In genomic region chr7:135653285-135654080, GRCh38 we compare ENCODE assay signal across 21 cellular contexts. TPM values are rescaled to one million over a fixed set of nuclear protein-coding genes. Genes with fewer than 3 reads are reported as not detected.
A peak's percentile ranks its signal among the peaks of the same experiment; 100 is the strongest.
DNase-seq lines count a peak whose midpoint lies in the region; ATAC-seq and TF ChIP-seq lines count a peak whose summit lies in the region.
"Had no signal": no experiment of that assay in that cellular context is flagged by ENCODE, and none has a peak within 500 bp of the region (broad histone marks: within the 10 kb centered on the region; RNA-seq: fewer than 3 reads in every experiment).

No MANE protein-coding gene starts in this region.

- H3K27ac Mint-ChIP-seq in osteocyte (ENCODE audit: unreplicated experiment) = peak overlapping the region; percentile 12
- no peak overlapping the region for H3K27ac Mint-ChIP-seq in activated T-helper 17 cell treated with anti-CD3 and anti-CD28 coated beads, Interleukin-2, amount 50 U/mL, for 72 hours
- H3K27ac Mint-ChIP-seq: activated CD4-positive, alpha-beta T cell treated with anti-CD3 and anti-CD28 coated beads, Interleukin-2, amount 10 ng/mL, durations not matched to agents 7 days and 5 days; activated naive CD8-positive, alpha-beta T cell treated with anti-CD3 and anti-CD28 coated beads, Interleukin-2, amount 10 ng/mL, durations not matched to agents 7 days and 5 days; stimulated activated naive B cell treated with anti-CD40 and anti-IgM and Interleukin-4, amounts not matched to agents 10 μg/mL and 1 μg/mL and 100 μg/mL, for 72 hours had no signal

- peaks cover 9% of the 10 kb centered on the region; the same call in 1 of the 2 replicates for H3K9me1 ChIP-seq in IMR-90 (ENCODE audit: insufficient read depth, low read length)

- H3K9me3 Mint-ChIP-seq in osteocyte (ENCODE audit: unreplicated experiment) = no peaks in the 10 kb centered on the region
- H3K9me3 Mint-ChIP-seq in activated T-helper 17 cell treated with anti-CD3 and anti-CD28 coated beads, Interleukin-2, amount 50 U/mL, for 72 hours = no peaks in the 10 kb centered on the region
- H3K9me3 Mint-ChIP-seq: activated CD4-positive, alpha-beta T cell treated with anti-CD3 and anti-CD28 coated beads, Interleukin-2, amount 10 ng/mL, durations not matched to agents 7 days and 5 days; activated naive CD8-positive, alpha-beta T cell treated with anti-CD3 and anti-CD28 coated beads, Interleukin-2, amount 10 ng/mL, durations not matched to agents 7 days and 5 days; stimulated activated naive B cell treated with anti-CD40 and anti-IgM and Interleukin-4, amounts not matched to agents 10 μg/mL and 1 μg/mL and 100 μg/mL, for 72 hours had no signal

- dilution Hi-C loops in IMR-90 (cut with HindIII; ENCODE audit: low sequenced_read_pairs, unreplicated experiment) = no loop called here

- H3K27ac ChIP-seq in IMR-90 (ENCODE audit: insufficient read depth, low read length) = no peak overlapping the region
- H3K27ac ChIP-seq: hepatocyte, spleen, transverse colon had no signal

- BruUV-seq in IMR-90 (replicated peaks; lab: Mats Ljungman, UMichigan) = no TSS peak

- H3K56ac ChIP-seq in IMR-90 (ENCODE audit: extremely low read depth, insufficient read depth, low read length) = no peak overlapping the region

- H2BK20ac ChIP-seq in IMR-90 (ENCODE audit: low read depth, low read length) = no peak overlapping the region

- H3K4me1 Mint-ChIP-seq in osteocyte (ENCODE audit: unreplicated experiment) = peaks cover 8% of the 10 kb centered on the region
- no peaks in the 10 kb centered on the region for H3K4me1 Mint-ChIP-seq in activated T-helper 17 cell treated with anti-CD3 and anti-CD28 coated beads, Interleukin-2, amount 50 U/mL, for 72 hours
- H3K4me1 Mint-ChIP-seq: activated CD4-positive, alpha-beta T cell treated with anti-CD3 and anti-CD28 coated beads, Interleukin-2, amount 10 ng/mL, durations not matched to agents 7 days and 5 days; stimulated activated naive B cell treated with anti-CD40 and anti-IgM and Interleukin-4, amounts not matched to agents 10 μg/mL and 1 μg/mL and 100 μg/mL, for 72 hours had no signal

- H3K79me1 ChIP-seq in IMR-90 (ENCODE audit: low read depth in 1 of 2, low read length in 2 of 2) = no peaks in the 10 kb centered on the region

- peak overlapping the region; percentile 79 for H2AFZ ChIP-seq in IMR-90 (replicated peaks; ENCODE audit: low read length, poor library complexity)
- H2AFZ ChIP-seq: hepatocyte had no signal

- H3K14ac ChIP-seq in IMR-90 (replicated peaks; ENCODE audit: low read depth, low read length) = no peak overlapping the region

- no peaks in the 10 kb centered on the region for H3K36me3 ChIP-seq in IMR-90 (ENCODE audit: control insufficient read depth, insufficient read depth, low read length)

- H3K36me3 Mint-ChIP-seq in osteocyte (ENCODE audit: unreplicated experiment) = no peaks in the 10 kb centered on the region
- peaks cover 15% of the 10 kb centered on the region for H3K36me3 Mint-ChIP-seq in activated T-helper 17 cell treated with anti-CD3 and anti-CD28 coated beads, Interleukin-2, amount 50 U/mL, for 72 hours (ENCODE audit: low read depth)

- no peak overlapping the region for H2AK5ac ChIP-seq in IMR-90 (ENCODE audit: low read depth, low read length)

- H2BK15ac ChIP-seq in IMR-90 (ENCODE audit: low read depth, low read length) = no peak overlapping the region; the same call in 2 of the 3 replicates

- H2BK5ac ChIP-seq in IMR-90 (ENCODE audit: low read depth, low read length, poor library complexity, severe bottlenecking) = no peak overlapping the region

- H3K4me1 ChIP-seq in IMR-90 (ENCODE audit: control insufficient read depth, insufficient read depth, low read length) = peaks cover 2% of the 10 kb centered on the region
- H3K4me1 ChIP-seq: transverse colon had no signal

- no peak overlapping the region for H4K8ac ChIP-seq in IMR-90 (ENCODE audit: low read depth in 2 of 2, low read length in 2 of 2)

- H2BK120ac ChIP-seq in IMR-90 (ENCODE audit: low read depth, low read length) = no peak overlapping the region

- H3K23ac ChIP-seq in IMR-90 (ENCODE audit: low read depth, low read length) = no peak overlapping the region

- no peak overlapping the region; the same call in 1 of the 2 replicates for H3K4me2 ChIP-seq in IMR-90 (ENCODE audit: low read depth, low read length)
- H3K4me2 ChIP-seq: hepatocyte had no signal

- H3K9me3 ChIP-seq in IMR-90 (ENCODE audit: control insufficient read depth, insufficient read depth, low read length) = no peaks in the 10 kb centered on the region
- H3K9me3 ChIP-seq: spleen, transverse colon had no signal

- H3K4ac ChIP-seq in IMR-90 (ENCODE audit: low read depth, low read length) = no peak overlapping the region

- no peak overlapping the region for H3K4me3 Mint-ChIP-seq in osteocyte (ENCODE audit: unreplicated experiment)
- no peak overlapping the region for H3K4me3 Mint-ChIP-seq in activated T-helper 17 cell treated with anti-CD3 and anti-CD28 coated beads, Interleukin-2, amount 50 U/mL, for 72 hours
- H3K4me3 Mint-ChIP-seq: activated CD4-positive, alpha-beta T cell treated with anti-CD3 and anti-CD28 coated beads, Interleukin-2, amount 10 ng/mL, durations not matched to agents 7 days and 5 days; activated naive CD8-positive, alpha-beta T cell treated with anti-CD3 and anti-CD28 coated beads, Interleukin-2, amount 10 ng/mL, durations not matched to agents 7 days and 5 days; stimulated activated naive B cell treated with anti-CD40 and anti-IgM and Interleukin-4, amounts not matched to agents 10 μg/mL and 1 μg/mL and 100 μg/mL, for 72 hours had no signal

- H3K27me3 Mint-ChIP-seq in osteocyte (ENCODE audit: unreplicated experiment) = no peaks in the 10 kb centered on the region
- H3K27me3 Mint-ChIP-seq in activated T-helper 17 cell treated with anti-CD3 and anti-CD28 coated beads, Interleukin-2, amount 50 U/mL, for 72 hours = no peaks in the 10 kb centered on the region
- H3K27me3 Mint-ChIP-seq: activated CD4-positive, alpha-beta T cell treated with anti-CD3 and anti-CD28 coated beads, Interleukin-2, amount 10 ng/mL, durations not matched to agents 7 days and 5 days; activated naive CD8-positive, alpha-beta T cell treated with anti-CD3 and anti-CD28 coated beads, Interleukin-2, amount 10 ng/mL, durations not matched to agents 7 days and 5 days; stimulated activated naive B cell treated with anti-CD40 and anti-IgM and Interleukin-4, amounts not matched to agents 10 μg/mL and 1 μg/mL and 100 μg/mL, for 72 hours had no signal

- H4K20me1 ChIP-seq in IMR-90 (ENCODE audit: insufficient read depth, low read length) = no peaks in the 10 kb centered on the region

- H3K27me3 ChIP-seq in IMR-90 (ENCODE audit: control insufficient read depth, insufficient read depth, low read length) = no peaks in the 10 kb centered on the region
- H3K27me3 ChIP-seq: hepatocyte, spleen, transverse colon had no signal

- in situ Hi-C loops in IMR-90 (cut with MboI; ENCODE audit: low sequenced_read_pairs) = no loop called here

- TF ChIP-seq CTCF in IMR-90 (conservative IDR thresholded peaks at IDR 0.05; ENCODE audit: low read depth, low read length) (no peak), choroid plexus epithelial cell (conservative IDR thresholded peaks at IDR 0.05; ENCODE audit: low read depth, low read length) (no peak), osteocyte (IDR thresholded peaks at IDR 0.05) (no peak)

- POLR2A ChIA-PET in IMR-90 (lab: Charles Lee; ENCODE audit: unreplicated experiment) = interaction anchor here (0.5 kb wide), 1 partner anchor 322 kb away, joined by 3 read pairs; no protein-coding TSS in a partner anchor

- no peak overlapping the region for H3K18ac ChIP-seq in IMR-90 (ENCODE audit: low read depth, low read length)

- H4K5ac ChIP-seq in IMR-90 (ENCODE audit: low read depth, low read length) = no peak overlapping the region; the same call in 1 of the 2 replicates

- H3K9ac ChIP-seq in IMR-90 (ENCODE audit: low read depth, low read length) = no peak overlapping the region

- H2AK9ac ChIP-seq in IMR-90 (replicated peaks; ENCODE audit: low read depth, low read length, poor library complexity) = peak overlapping the region; percentile 57

- H4K91ac ChIP-seq in IMR-90 (ENCODE audit: insufficient read depth, low read depth, low read length) = no peak overlapping the region

- 0% methylated on average over 1 of the region's 12 CpGs; no CpG with 5 or more reads in 1 of the 2 experiments for WGBS in IMR-90 (ENCODE audit: extremely low coverage in 2 of 2, insufficient read length in 1 of 2), 2 experiments

- no peak for TF ChIP-seq POLR2A in IMR-90 (IDR thresholded peaks at IDR 0.05; ENCODE audit: low read depth, low read length)

- peak; percentile 74 for ATAC-seq in IMR-90 (ENCODE audit: low read depth)
- no peak for ATAC-seq in HG03439 (IDR thresholded peaks at IDR 0.05; ENCODE audit: unreplicated experiment)
- ATAC-seq in HG03469 (IDR thresholded peaks at IDR 0.05; ENCODE audit: unreplicated experiment) = no peak
- no peak for ATAC-seq in activated T-helper 17 cell treated with anti-CD3 and anti-CD28 coated beads, Interleukin-2, amount 50 U/mL, for 72 hours (replicated peaks)
- ATAC-seq: left colon; stimulated activated naive B cell treated with anti-CD40 and anti-IgM and Interleukin-4, amounts not matched to agents 10 μg/mL and 1 μg/mL and 100 μg/mL, for 72 hours had no signal

- H3K4me3 ChIP-seq in IMR-90 (ENCODE audit: insufficient read depth, low read depth, low read length) = no peak overlapping the region
- no peak overlapping the region for H3K4me3 ChIP-seq in choroid plexus epithelial cell (ENCODE audit: low read depth, low read length)
- H3K4me3 ChIP-seq: hepatocyte, spleen, transverse colon had no signal

- TF ChIP-seq RAD21 in IMR-90 (IDR thresholded peaks at IDR 0.05; ENCODE audit: low read length) = no peak

- intact Hi-C loops in IMR-90 (cut with micrococcal nuclease) = loop anchor here (5.0 kb wide), 1 partner anchor 51 kb away; no protein-coding TSS in a partner anchor

- peak; percentile 35 for DNase-seq in IMR-90
- peak; percentile 97 for DNase-seq in NCI-H748 (lab: John Stamatoyannopoulos, UW; ENCODE audit: unreplicated experiment)
- DNase-seq in choroid plexus epithelial cell (ENCODE audit: low read depth) = peak; percentile 48
- no peak for DNase-seq in osteocyte (ENCODE audit: extremely low spot score, unreplicated experiment)
- no peak for DNase-seq in germinal center (ENCODE audit: low spot score)
- DNase-seq: activated CD4-positive, alpha-beta T cell treated with anti-CD3 and anti-CD28 coated beads, Interleukin-2, amount 10 ng/mL, durations not matched to agents 7 days and 5 days; activated naive CD8-positive, alpha-beta T cell treated with anti-CD3 and anti-CD28 coated beads, Interleukin-2, amount 10 ng/mL, durations not matched to agents 7 days and 5 days; Calu3; caudate nucleus; effector memory CD4-positive, alpha-beta T cell; GF-D8; left colon; MM.1S; Right ventricle myocardium superior; spleen; stimulated activated naive B cell treated with anti-CD40 and anti-IgM and Interleukin-4, amounts not matched to agents 10 μg/mL and 1 μg/mL and 100 μg/mL, for 72 hours; transverse colon had no signal

- CTCF ChIA-PET in IMR-90 (lab: Yijun Ruan, JAX) = no interaction called here

RNA-seq across cellular contexts. Expression of gene STMP1, which starts 8.8 kb away (rescaled TPM):
- total RNA-seq in IMR-90 (2012; rRNA removed) (6.1 and 11.9 TPM in 2 replicates), osteocyte (45.2 and 45.4 TPM in 2 replicates)
- 22.5 and 28.3 TPM in 2 replicates for polyA plus RNA-seq in IMR-90 (2012; rRNA removed)
- 5.2 and 13.9 TPM in 2 replicates for polyA plus RNA-seq in IMR-90 (2012; cell fraction: cytosol; rRNA removed)
- 1.3 and 9.0 TPM in 2 replicates for polyA plus RNA-seq in IMR-90 (2012; cell fraction: nucleus; rRNA removed; ENCODE audit: low replicate concordance)
- 10 to 100 TPM; 10.5 to 11.1 TPM for total RNA-seq in activated T-helper 17 cell treated with anti-CD3 and anti-CD28 coated beads, Interleukin-2, amount 50 U/mL, for 72 hours

Comparison
In these comparisons a context has a peak if more than half of its experiments do, and no peak if none do; other contexts are left out.
1. DNase-seq: peak in IMR-90 (single experiment), NCI-H748 (single experiment) and choroid plexus epithelial cell (single experiment); none in osteocyte (single experiment) and germinal center (single experiment).